In genomic region chr6:79421707-79422484, GRCh38 we compare ENCODE assay signal across 9 cellular contexts.
DNase-seq lines count a peak whose midpoint lies in the region; TF ChIP-seq lines count a peak whose summit lies in the region.
"Had no signal": no experiment of that assay in that cellular context is flagged by ENCODE, and none has a peak within 500 bp of the region (broad histone marks: within the 10 kb centered on the region; RNA-seq: fewer than 3 reads in every experiment).

No MANE protein-coding gene starts in this region.

- in situ Hi-C loops in brain microvascular endothelial cell (cut with HindIII; ENCODE audit: low pct_ligation_motif_present, low sequenced_read_pairs): no loop called here

- H3K9me3 Mint-ChIP-seq in mesothelial cell of epicardium: no peaks in the 10 kb centered on the region

- no peak overlapping the region for H3K4me3 Mint-ChIP-seq in mesothelial cell of epicardium

- no peaks in the 10 kb centered on the region for H3K27me3 Mint-ChIP-seq in mesothelial cell of epicardium (ENCODE audit: low read depth)

- no peak overlapping the region for H3K4me3 ChIP-seq in HFF-Myc (replicated peaks; ENCODE audit: low read depth, low read length)
- H3K4me3 ChIP-seq in brain microvascular endothelial cell (ENCODE audit: low read depth, low read length): peak overlapping the region; percentile 18
- H3K4me3 ChIP-seq: thoracic aorta had no signal

- peaks cover 34% of the 10 kb centered on the region for H3K4me1 Mint-ChIP-seq in mesothelial cell of epicardium

- no peaks in the 10 kb centered on the region for H3K36me3 ChIP-seq in brain microvascular endothelial cell (replicated peaks)
- H3K36me3 ChIP-seq: thoracic aorta had no signal

- H3K36me3 Mint-ChIP-seq in mesothelial cell of epicardium: no peaks in the 10 kb centered on the region

- no peaks in the 10 kb centered on the region for H3K27me3 ChIP-seq in brain microvascular endothelial cell (replicated peaks)

- peak; percentile 78 for DNase-seq in DMS53 treated with DMSO at 0.1 percent for 48 hours (lab: John Stamatoyannopoulos, UW; ENCODE audit: unreplicated experiment)
- peak; percentile 80 for DNase-seq in HFF-Myc (ENCODE audit: extremely low read depth, low read depth)
- DNase-seq in NCI-H1694 treated with DMSO at 0.1 percent for 48 hours (lab: John Stamatoyannopoulos, UW): peak; percentile 90
- DNase-seq in brain microvascular endothelial cell: peak; percentile 98
- no peak for DNase-seq in mesothelial cell of epicardium (ENCODE audit: low spot score in 2 of 2, unreplicated experiment in 2 of 2)
- no peak for DNase-seq in stimulated activated CD8-positive, alpha-beta memory T cell treated with anti-CD3 and anti-CD28 coated beads, Interleukin-4, amount 100 ng/mL, for 48 hours
- DNase-seq in GF-D8 (lab: John Stamatoyannopoulos, UW): no peak
- no peak for DNase-seq in GM19238 (ENCODE audit: insufficient read length, low spot score)

- peak overlapping the region; percentile 66 for H3K27ac Mint-ChIP-seq in mesothelial cell of epicardium

- peak overlapping the region; percentile 90 for H3K27ac ChIP-seq in brain microvascular endothelial cell
- H3K27ac ChIP-seq: thoracic aorta had no signal

- TF ChIP-seq CTCF in HFF-Myc (IDR thresholded peaks at IDR 0.05; ENCODE audit: low read depth, low read length, missing control alignments): no peak
- no peak for TF ChIP-seq CTCF in brain microvascular endothelial cell (IDR thresholded peaks at IDR 0.05; ENCODE audit: low read depth, low read length, missing control alignments)
- TF ChIP-seq CTCF in mesothelial cell of epicardium (IDR thresholded peaks at IDR 0.05; ENCODE audit: unreplicated experiment): no peak

Comparison
In these comparisons a context has a peak if more than half of its experiments do, and no peak if none do; other contexts are left out.
1. DNase-seq: peak in DMS53 treated with DMSO at 0.1 percent for 48 hours (single experiment), HFF-Myc (single experiment), NCI-H1694 treated with DMSO at 0.1 percent for 48 hours (single experiment) and brain microvascular endothelial cell (single experiment); none in mesothelial cell of epicardium (0 of 2), stimulated activated CD8-positive, alpha-beta memory T cell treated with anti-CD3 and anti-CD28 coated beads, Interleukin-4, amount 100 ng/mL, for 48 hours (single experiment), GF-D8 (single experiment) and GM19238 (single experiment).